In the genomic region with DNA sequence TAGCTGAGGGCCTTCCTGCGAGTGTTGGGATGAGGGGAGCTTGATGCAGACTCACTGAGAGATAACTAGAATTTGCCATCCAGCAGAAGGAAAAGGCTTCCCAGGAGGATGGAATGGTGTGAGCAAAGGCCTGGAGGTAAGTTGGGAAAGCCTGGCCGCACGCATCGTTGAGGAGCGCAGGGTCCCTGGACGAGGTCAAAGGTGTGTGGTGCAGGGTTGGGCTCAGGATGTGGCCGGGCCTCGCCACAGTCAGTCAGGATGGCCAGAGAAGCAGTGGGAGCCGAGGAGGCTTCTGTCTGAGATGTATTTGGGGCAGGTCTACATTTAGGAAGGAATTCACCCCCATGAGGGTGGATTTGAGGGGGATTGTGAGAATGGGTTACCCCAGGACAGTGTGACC, we compare ENCODE assay signal across 7 cellular contexts. TPM values are rescaled to one million over a fixed set of nuclear protein-coding genes. Genes with fewer than 3 reads are reported as not detected.
"Had no signal": no experiment of that assay in that cellular context is flagged by ENCODE, and none has a peak within 500 bp of the region (broad histone marks: within the 10 kb centered on the region; RNA-seq: fewer than 3 reads in every experiment).

No MANE protein-coding gene starts in this region.

- H3K4me3 ChIP-seq: GM23248, HAP-1, K562 had no signal

- DNase-seq: GM23248, GOT3, IMR-90 had no signal

- H3K4me1 ChIP-seq: HAP-1 had no signal

- H3K9me3 ChIP-seq: HAP-1 had no signal

- H3K36me3 ChIP-seq: HAP-1 had no signal

- ATAC-seq: HCT116, K562 had no signal

- H3K27ac ChIP-seq: GM23248 had no signal

RNA-seq across cellular contexts. Expression of gene DRC3, which starts 16.4 kb away (rescaled TPM):
- total RNA-seq: H4 had no signal
